In the genomic region with DNA sequence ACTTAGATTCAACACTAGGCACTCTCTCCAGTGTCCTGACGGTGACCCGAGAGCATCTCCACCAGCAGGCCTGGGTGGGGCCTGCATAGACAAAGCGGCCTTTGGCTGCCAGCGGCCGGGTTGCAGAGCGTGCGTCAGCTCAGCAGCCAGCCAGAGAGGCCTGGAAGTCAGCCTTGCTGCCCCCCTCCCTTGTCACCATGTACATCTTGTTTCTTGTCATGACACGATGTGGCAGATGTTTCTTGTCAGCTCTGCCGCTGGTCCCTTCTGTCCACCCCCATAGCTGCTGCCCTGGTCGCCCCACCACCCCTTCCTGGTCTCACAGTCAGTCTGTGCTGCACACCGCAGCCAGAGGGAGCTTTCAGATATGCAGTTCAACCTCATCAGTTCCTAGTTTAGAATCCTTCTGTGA, we compare ENCODE assay signal across 11 cellular contexts. TPM values are rescaled to one million over a fixed set of nuclear protein-coding genes. Genes with fewer than 3 reads are reported as not detected.
DNase-seq lines count a peak whose midpoint lies in the region; ATAC-seq and TF ChIP-seq lines count a peak whose summit lies in the region.
"Had no signal": no experiment of that assay in that cellular context is flagged by ENCODE, and none has a peak within 500 bp of the region (broad histone marks: within the 10 kb centered on the region; RNA-seq: fewer than 3 reads in every experiment).

No MANE protein-coding gene starts in this region.

- H3K4me1 ChIP-seq in duodenal mucosa (ENCODE audit: control insufficient read depth in 1 of 2, insufficient read depth in 2 of 2, low read length in 2 of 2) (no peaks in the 10 kb centered on the region), skeletal muscle satellite cell (ENCODE audit: control insufficient read depth, insufficient read depth, low read length) (peaks cover 24% of the 10 kb centered on the region)

- no peak overlapping the region for H3K4me3 Mint-ChIP-seq in activated T-cell treated with anti-CD3 and anti-CD28 coated beads, Interleukin-2, amount 50 U/mL, for 4 hours

- DNase-seq in GM20000 (ENCODE audit: low spot score) = no peak
- no peak for DNase-seq in kidney epithelial cell (ENCODE audit: low read depth)
- DNase-seq in COLO668 (lab: John Stamatoyannopoulos, UW; ENCODE audit: unreplicated experiment) = no peak
- no peak for DNase-seq in activated T-cell treated with anti-CD3 and anti-CD28 coated beads, Interleukin-2, amount 50 U/mL, for 4 hours
- no peak for DNase-seq in HK-2 (ENCODE audit: unreplicated experiment)
- DNase-seq: NK-92 treated with Interleukin-12 subunit alpha and Interleukin-12 subunit beta, amount 100 ng/mL, for 24 hours; stimulated activated CD4-positive, alpha-beta T cell treated with anti-CD3 and anti-CD28 coated beads, Interleukin-15, amount 100 ng/mL, for 24 hours; trophoblast cell had no signal

- H3K27me3 Mint-ChIP-seq in activated T-cell treated with anti-CD3 and anti-CD28 coated beads, Interleukin-2, amount 50 U/mL, for 4 hours (ENCODE audit: low read depth) = no peaks in the 10 kb centered on the region

- H3K27ac ChIP-seq in duodenal mucosa (ENCODE audit: low read depth, low read length) = peak overlapping the region; percentile 44

- no peaks in the 10 kb centered on the region for H3K9me3 Mint-ChIP-seq in activated T-cell treated with anti-CD3 and anti-CD28 coated beads, Interleukin-2, amount 50 U/mL, for 4 hours

- ATAC-seq in activated T-cell treated with anti-CD3 and anti-CD28 coated beads, Interleukin-2, amount 50 U/mL, for 4 hours = no peak
- no peak for ATAC-seq in SK-N-SH treated with all-trans-retinoic acid at 6 μM for 48 hours

- H3K36me3 Mint-ChIP-seq in activated T-cell treated with anti-CD3 and anti-CD28 coated beads, Interleukin-2, amount 50 U/mL, for 4 hours (ENCODE audit: insufficient read depth) = no peaks in the 10 kb centered on the region

- H3K27me3 ChIP-seq in duodenal mucosa (ENCODE audit: control insufficient read depth in 1 of 2, insufficient read depth in 2 of 2, low read length in 2 of 2) (peaks cover 0 to 6% of the 10 kb centered on the region in 2 donors), kidney epithelial cell (ENCODE audit: control insufficient read depth, insufficient read depth, low read length) (no peaks in the 10 kb centered on the region), skeletal muscle satellite cell (ENCODE audit: control insufficient read depth, insufficient read depth, low read length) (no peaks in the 10 kb centered on the region)

- no peak overlapping the region for H3K4me3 ChIP-seq in duodenal mucosa (ENCODE audit: low read depth in 1 of 2, low read length in 2 of 2)
- H3K4me3 ChIP-seq in kidney epithelial cell (ENCODE audit: low read depth, low read length) = no peak overlapping the region
- H3K4me3 ChIP-seq in skeletal muscle satellite cell (ENCODE audit: low read length) = no peak overlapping the region

- H3K4me2 ChIP-seq in skeletal muscle satellite cell (ENCODE audit: low read length) = no peak overlapping the region

- TF ChIP-seq CTCF in GM20000 (IDR thresholded peaks at IDR 0.05; ENCODE audit: extremely low read depth, missing control alignments) (peak; percentile 10), kidney epithelial cell (IDR thresholded peaks at IDR 0.05; ENCODE audit: insufficient read depth, low read length, poor library complexity, severe bottlenecking) (peak; percentile 2)

- no peaks in the 10 kb centered on the region for H3K36me3 ChIP-seq in duodenal mucosa (ENCODE audit: control insufficient read depth in 1 of 2, insufficient read depth in 2 of 2, low read length in 2 of 2)
- no peaks in the 10 kb centered on the region for H3K36me3 ChIP-seq in kidney epithelial cell (ENCODE audit: control insufficient read depth, insufficient read depth, low read length)
- H3K36me3 ChIP-seq in skeletal muscle satellite cell (ENCODE audit: insufficient read depth, low read length) = no peaks in the 10 kb centered on the region

- H3K4me1 Mint-ChIP-seq in activated T-cell treated with anti-CD3 and anti-CD28 coated beads, Interleukin-2, amount 50 U/mL, for 4 hours (ENCODE audit: low read depth) = no peaks in the 10 kb centered on the region

- no peak overlapping the region for H3K9ac ChIP-seq in duodenal mucosa (ENCODE audit: low read depth in 1 of 2, low read length in 2 of 2)
- H3K9ac ChIP-seq in skeletal muscle satellite cell (ENCODE audit: low read depth, low read length) = peak overlapping the region; percentile 62

- H3K9me3 ChIP-seq in duodenal mucosa (ENCODE audit: control insufficient read depth in 1 of 2, low read length in 2 of 2) (peaks cover 0 to 5% of the 10 kb centered on the region in 2 donors), skeletal muscle satellite cell (replicated peaks; ENCODE audit: low read length) (no peaks in the 10 kb centered on the region)

TF ChIP-seq in SK-N-SH treated with all-trans-retinoic acid at 6 μM for 48 hours, 23 proteins besides CTCF, POLR2A, EP300 and RAD21 (continues in another document):
- TF ChIP-seq, protein P1, sequence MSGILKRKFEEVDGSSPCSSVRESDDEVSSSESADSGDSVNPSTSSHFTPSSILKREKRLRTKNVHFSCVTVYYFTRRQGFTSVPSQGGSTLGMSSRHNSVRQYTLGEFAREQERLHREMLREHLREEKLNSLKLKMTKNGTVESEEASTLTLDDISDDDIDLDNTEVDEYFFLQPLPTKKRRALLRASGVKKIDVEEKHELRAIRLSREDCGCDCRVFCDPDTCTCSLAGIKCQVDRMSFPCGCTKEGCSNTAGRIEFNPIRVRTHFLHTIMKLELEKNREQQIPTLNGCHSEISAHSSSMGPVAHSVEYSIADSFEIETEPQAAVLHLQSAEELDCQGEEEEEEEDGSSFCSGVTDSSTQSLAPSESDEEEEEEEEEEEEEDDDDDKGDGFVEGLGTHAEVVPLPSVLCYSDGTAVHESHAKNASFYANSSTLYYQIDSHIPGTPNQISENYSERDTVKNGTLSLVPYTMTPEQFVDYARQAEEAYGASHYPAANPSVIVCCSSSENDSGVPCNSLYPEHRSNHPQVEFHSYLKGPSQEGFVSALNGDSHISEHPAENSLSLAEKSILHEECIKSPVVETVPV (CRISPR knock-in tag; IDR thresholded peaks at IDR 0.05) = no peak
- TF ChIP-seq, protein P2, sequence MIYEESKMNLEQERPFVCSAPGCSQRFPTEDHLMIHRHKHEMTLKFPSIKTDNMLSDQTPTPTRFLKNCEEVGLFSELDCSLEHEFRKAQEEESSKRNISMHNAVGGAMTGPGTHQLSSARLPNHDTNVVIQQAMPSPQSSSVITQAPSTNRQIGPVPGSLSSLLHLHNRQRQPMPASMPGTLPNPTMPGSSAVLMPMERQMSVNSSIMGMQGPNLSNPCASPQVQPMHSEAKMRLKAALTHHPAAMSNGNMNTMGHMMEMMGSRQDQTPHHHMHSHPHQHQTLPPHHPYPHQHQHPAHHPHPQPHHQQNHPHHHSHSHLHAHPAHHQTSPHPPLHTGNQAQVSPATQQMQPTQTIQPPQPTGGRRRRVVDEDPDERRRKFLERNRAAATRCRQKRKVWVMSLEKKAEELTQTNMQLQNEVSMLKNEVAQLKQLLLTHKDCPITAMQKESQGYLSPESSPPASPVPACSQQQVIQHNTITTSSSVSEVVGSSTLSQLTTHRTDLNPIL (CRISPR knock-in tag; IDR thresholded peaks at IDR 0.05; ENCODE audit: low read depth) = no peak
- TF ChIP-seq ZNF70 (CRISPR knock-in tag; IDR thresholded peaks at IDR 0.05) = no peak
- TF ChIP-seq ZFP3 (CRISPR knock-in tag; IDR thresholded peaks at IDR 0.05) = no peak
- TF ChIP-seq, protein P3, sequence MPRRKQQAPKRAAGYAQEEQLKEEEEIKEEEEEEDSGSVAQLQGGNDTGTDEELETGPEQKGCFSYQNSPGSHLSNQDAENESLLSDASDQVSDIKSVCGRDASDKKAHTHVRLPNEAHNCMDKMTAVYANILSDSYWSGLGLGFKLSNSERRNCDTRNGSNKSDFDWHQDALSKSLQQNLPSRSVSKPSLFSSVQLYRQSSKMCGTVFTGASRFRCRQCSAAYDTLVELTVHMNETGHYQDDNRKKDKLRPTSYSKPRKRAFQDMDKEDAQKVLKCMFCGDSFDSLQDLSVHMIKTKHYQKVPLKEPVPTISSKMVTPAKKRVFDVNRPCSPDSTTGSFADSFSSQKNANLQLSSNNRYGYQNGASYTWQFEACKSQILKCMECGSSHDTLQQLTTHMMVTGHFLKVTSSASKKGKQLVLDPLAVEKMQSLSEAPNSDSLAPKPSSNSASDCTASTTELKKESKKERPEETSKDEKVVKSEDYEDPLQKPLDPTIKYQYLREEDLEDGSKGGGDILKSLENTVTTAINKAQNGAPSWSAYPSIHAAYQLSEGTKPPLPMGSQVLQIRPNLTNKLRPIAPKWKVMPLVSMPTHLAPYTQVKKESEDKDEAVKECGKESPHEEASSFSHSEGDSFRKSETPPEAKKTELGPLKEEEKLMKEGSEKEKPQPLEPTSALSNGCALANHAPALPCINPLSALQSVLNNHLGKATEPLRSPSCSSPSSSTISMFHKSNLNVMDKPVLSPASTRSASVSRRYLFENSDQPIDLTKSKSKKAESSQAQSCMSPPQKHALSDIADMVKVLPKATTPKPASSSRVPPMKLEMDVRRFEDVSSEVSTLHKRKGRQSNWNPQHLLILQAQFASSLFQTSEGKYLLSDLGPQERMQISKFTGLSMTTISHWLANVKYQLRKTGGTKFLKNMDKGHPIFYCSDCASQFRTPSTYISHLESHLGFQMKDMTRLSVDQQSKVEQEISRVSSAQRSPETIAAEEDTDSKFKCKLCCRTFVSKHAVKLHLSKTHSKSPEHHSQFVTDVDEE (CRISPR knock-in tag; IDR thresholded peaks at IDR 0.05) = no peak
- no peak for TF ChIP-seq ZNF565 (CRISPR knock-in tag; conservative IDR thresholded peaks at IDR 0.05; ENCODE audit: low read depth)
- TF ChIP-seq PPARA (CRISPR knock-in tag; IDR thresholded peaks at IDR 0.05; ENCODE audit: borderline replicate concordance) = no peak
- no peak for TF ChIP-seq ZFP30 (CRISPR knock-in tag; IDR thresholded peaks at IDR 0.05)
- TF ChIP-seq CSDC2 (CRISPR knock-in tag; IDR thresholded peaks at IDR 0.05) = no peak
- no peak for TF ChIP-seq RARB (CRISPR knock-in tag; IDR thresholded peaks at IDR 0.05)

RNA-seq across cellular contexts. Expression of a gene that starts 33.1 kb away (rescaled TPM):
- 2.9 and 3.1 TPM in 2 replicates for total RNA-seq in kidney epithelial cell
- total RNA-seq in skeletal muscle satellite cell (2012; rRNA removed) = 1.8 and 2.2 TPM in 2 replicates
- total RNA-seq in activated T-cell treated with anti-CD3 and anti-CD28 coated beads, Interleukin-2, amount 50 U/mL, for 4 hours = 10 to 100 TPM; 14.2 to 17.6 (median 14.8) TPM

RNA-seq across cellular contexts. Expression of a gene that starts 59.2 kb away (rescaled TPM):
- 159 and 165 TPM in 2 replicates for total RNA-seq in kidney epithelial cell
- 0.25 and 0.87 TPM in 2 replicates for total RNA-seq in skeletal muscle satellite cell (2012; rRNA removed)
- 1 to 10 TPM in 1 of 3 donors, under 1 TPM in 2; 0.35 to 2.1 (median 0.84) TPM for total RNA-seq in activated T-cell treated with anti-CD3 and anti-CD28 coated beads, Interleukin-2, amount 50 U/mL, for 4 hours

Comparison
In these comparisons a context has a peak if more than half of its experiments do, and no peak if none do; other contexts are left out.
1. RNA of a gene that starts 59.2 kb away (total RNA-seq): 159 to 165 TPM in kidney epithelial cell; 0.35 to 2.1 TPM in activated T-cell treated with anti-CD3 and anti-CD28 coated beads, Interleukin-2, amount 50 U/mL, for 4 hours; every median in the first group is over 10 times any median in the second.